ENCODE assay signal across 24 cellular contexts in the genomic region with DNA sequence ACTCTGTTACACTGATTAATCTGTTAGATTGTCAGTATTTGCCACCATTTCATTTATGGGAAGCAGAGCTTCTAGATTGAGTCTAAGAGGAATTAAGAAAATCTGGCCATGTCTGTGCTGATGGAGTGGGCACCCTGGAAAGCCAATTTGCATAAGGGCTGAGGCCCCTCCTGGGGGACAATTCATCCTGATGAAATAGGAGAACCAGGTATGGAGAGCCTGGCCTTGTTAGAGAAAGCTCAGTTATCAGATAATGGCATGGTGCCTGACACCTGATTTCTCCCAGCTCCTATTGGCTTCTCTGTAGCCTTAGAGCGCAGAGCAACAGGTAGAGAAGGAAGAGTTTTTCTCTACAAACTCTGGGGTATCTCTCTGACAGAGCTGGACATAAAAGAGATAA.
"Had no signal": no experiment of that assay in that cellular context is flagged by ENCODE, and none has a peak within 500 bp of the region (broad histone marks: within the 10 kb centered on the region; RNA-seq: fewer than 3 reads in every experiment).

No MANE protein-coding gene starts in this region.

- H3K27ac ChIP-seq: ascending aorta, cardiac muscle cell, coronary artery, dorsolateral prefrontal cortex, left ventricle myocardium inferior, right lobe of liver, testis, transverse colon had no signal

- H3K27me3 Mint-ChIP-seq: activated naive CD8-positive, alpha-beta T cell; natural killer cell treated with Interleukin-12 subunit alpha and Interleukin-12 subunit beta and Interleukin-15 and Interleukin-18, amount 100 ng/mL, for 72 hours had no signal

- H3K36me3 ChIP-seq: ascending aorta, cardiac muscle cell, left ventricle myocardium inferior, right lobe of liver, transverse colon had no signal

- H3K4me1 Mint-ChIP-seq: brain had no signal

- H3K4me3 ChIP-seq: ascending aorta, cardiac muscle cell, coronary artery, dorsolateral prefrontal cortex, left ventricle myocardium inferior, lung, mucosa of descending colon, right lobe of liver, testis, transverse colon had no signal

- H3K27me3 ChIP-seq: ascending aorta, cardiac muscle cell, dorsolateral prefrontal cortex, right lobe of liver, testis, transverse colon had no signal

- ATAC-seq: activated T-cell treated with anti-CD3 and anti-CD28 coated beads, Interleukin-2, amount 50 U/mL, for 72 hours; mucosa of descending colon; natural killer cell treated with Interleukin-12 subunit alpha and Interleukin-12 subunit beta and Interleukin-15 and Interleukin-18, amount 100 ng/mL, for 72 hours; right lobe of liver; stimulated activated naive CD8-positive, alpha-beta T cell treated with anti-CD3 and anti-CD28 coated beads, Interleukin-15, Interleukin-2, amounts not matched to agents 100 U/mL and 50 U/mL, for 24 hours had no signal

- H3K9me3 ChIP-seq: ascending aorta, left ventricle myocardium inferior, mucosa of descending colon, right lobe of liver, testis, transverse colon had no signal

- DNase-seq: activated CD4-positive, alpha-beta T cell treated with anti-CD3 and anti-CD28 coated beads for 4 hours; activated CD4-positive, alpha-beta T cell treated with anti-CD3 and anti-CD28 coated beads, Interleukin-2, amount 50 U/mL, for 4 hours; activated naive CD4-positive, alpha-beta T cell treated with Interleukin-2 at 50 U/mL for 16 hours; activated T-cell treated with anti-CD3 and anti-CD28 coated beads for 4 hours; activated T-cell treated with anti-CD3 and anti-CD28 coated beads, Interleukin-2, amount 50 U/mL, for 72 hours; cerebellar nuclear complex; dorsolateral prefrontal cortex; effector memory CD4-positive, alpha-beta T cell; head of caudate nucleus; hypothalamus; left ventricle myocardium inferior; mucosa of descending colon; right lobe of liver; stimulated activated CD4-positive, alpha-beta T cell treated with anti-CD3 and anti-CD28 coated beads, Interleukin-4, amount 100 ng/mL, for 1 hour; stimulated activated naive CD8-positive, alpha-beta T cell treated with anti-CD3 and anti-CD28 coated beads, Interleukin-15, Interleukin-2, amounts not matched to agents 100 U/mL and 50 U/mL, for 24 hours; testis; transverse colon had no signal

- H3K9me3 Mint-ChIP-seq: activated T-cell treated with anti-CD3 and anti-CD28 coated beads, Interleukin-2, amount 50 U/mL, for 72 hours; natural killer cell treated with Interleukin-12 subunit alpha and Interleukin-12 subunit beta and Interleukin-15 and Interleukin-18, amount 100 ng/mL, for 72 hours had no signal

- H3K36me3 Mint-ChIP-seq: activated naive CD8-positive, alpha-beta T cell; brain; natural killer cell treated with Interleukin-12 subunit alpha and Interleukin-12 subunit beta and Interleukin-15 and Interleukin-18, amount 100 ng/mL, for 72 hours had no signal

- H3K4me1 ChIP-seq: ascending aorta, left ventricle myocardium inferior, right lobe of liver, testis, transverse colon had no signal

- H3K4me3 Mint-ChIP-seq: activated naive CD8-positive, alpha-beta T cell; activated T-cell treated with anti-CD3 and anti-CD28 coated beads, Interleukin-2, amount 50 U/mL, for 72 hours; brain; natural killer cell treated with Interleukin-12 subunit alpha and Interleukin-12 subunit beta and Interleukin-15 and Interleukin-18, amount 100 ng/mL, for 72 hours had no signal

- H3K27ac Mint-ChIP-seq: activated naive CD8-positive, alpha-beta T cell; activated T-cell treated with anti-CD3 and anti-CD28 coated beads, Interleukin-2, amount 50 U/mL, for 72 hours; brain; natural killer cell treated with Interleukin-12 subunit alpha and Interleukin-12 subunit beta and Interleukin-15 and Interleukin-18, amount 100 ng/mL, for 72 hours had no signal
